8 cellular contexts compared by ENCODE assay signal in genomic region chr5:59040007-59040803, GRCh38.
DNase-seq lines count a peak whose midpoint lies in the region; ATAC-seq and TF ChIP-seq lines count a peak whose summit lies in the region.

No MANE protein-coding gene starts in this region.

- H3K36me3 ChIP-seq in testis (ENCODE audit: low read depth, missing control alignments), result no peaks in the 10 kb centered on the region

- H3K4me1 ChIP-seq in testis, result no peaks in the 10 kb centered on the region

- no peak for TF ChIP-seq CTCF in testis (IDR thresholded peaks at IDR 0.05)

- no peak for ATAC-seq in activated naive CD8-positive, alpha-beta T cell treated with anti-CD3 and anti-CD28 coated beads, Interleukin-2, amount 10 ng/mL, durations not matched to agents 7 days and 5 days (ENCODE audit: low read depth)
- no peak for ATAC-seq in HG02588 (IDR thresholded peaks at IDR 0.05; ENCODE audit: unreplicated experiment)

- 22 to 28% methylated on average over 13 to 14 of the region's 14 CpGs for WGBS in testis, 2 donors

- H3K9me3 Mint-ChIP-seq in activated CD4-positive, alpha-beta T cell treated with anti-CD3 and anti-CD28 coated beads, Interleukin-2, amount 10 ng/mL, durations not matched to agents 7 days and 5 days, result peaks cover 3% of the 10 kb centered on the region
- no peaks in the 10 kb centered on the region for H3K9me3 Mint-ChIP-seq in activated naive CD8-positive, alpha-beta T cell treated with anti-CD3 and anti-CD28 coated beads, Interleukin-2, amount 10 ng/mL, durations not matched to agents 7 days and 5 days

- intact Hi-C loops in testis (cut with DNase I; ENCODE audit: low total_unique reads), result no loop called here

- H3K36me3 Mint-ChIP-seq in activated CD4-positive, alpha-beta T cell treated with anti-CD3 and anti-CD28 coated beads, Interleukin-2, amount 10 ng/mL, durations not matched to agents 7 days and 5 days (ENCODE audit: low read depth), result peaks cover 35% of the 10 kb centered on the region
- H3K36me3 Mint-ChIP-seq in activated naive CD8-positive, alpha-beta T cell treated with anti-CD3 and anti-CD28 coated beads, Interleukin-2, amount 10 ng/mL, durations not matched to agents 7 days and 5 days, result peaks cover 24% of the 10 kb centered on the region

- H3K9me3 ChIP-seq in testis, result no peaks in the 10 kb centered on the region

- no peak for DNase-seq in activated CD4-positive, alpha-beta T cell treated with anti-CD3 and anti-CD28 coated beads, Interleukin-2, amount 10 ng/mL, durations not matched to agents 7 days and 5 days
- no peak for DNase-seq in activated CD4-positive, alpha-beta T cell treated with anti-CD3 and anti-CD28 coated beads for 48 hours
- no peak for DNase-seq in activated naive CD8-positive, alpha-beta T cell treated with anti-CD3 and anti-CD28 coated beads, Interleukin-2, amount 10 ng/mL, durations not matched to agents 7 days and 5 days
- DNase-seq in iris pigment epithelial cell (ENCODE audit: low read depth) (peak; percentile 89), testis (no peak), NCI-H2227 (lab: John Stamatoyannopoulos, UW; ENCODE audit: unreplicated experiment) (no peak), anterior cingulate cortex (lab: John Stamatoyannopoulos, UW) (no peak)

- CTCF ChIA-PET in activated CD4-positive, alpha-beta T cell treated with anti-CD3 and anti-CD28 coated beads, Interleukin-2, amount 10 ng/mL, durations not matched to agents 7 days and 5 days (lab: Charles Lee), result interaction anchor here (0.9 to 3.5 kb wide), 5 partner anchors 15 to 154 kb away, joined by 3 to 12 read pairs (median 5); no protein-coding TSS in a partner anchor

- H3K27ac ChIP-seq in testis, result peak overlapping the region in 1 of 2 donors; percentile 39

- no peak for TF ChIP-seq POLR2A in testis (IDR thresholded peaks at IDR 0.05)

- no peaks in the 10 kb centered on the region for H3K27me3 ChIP-seq in testis

- peaks cover 36% of the 10 kb centered on the region for H3K4me1 Mint-ChIP-seq in activated CD4-positive, alpha-beta T cell treated with anti-CD3 and anti-CD28 coated beads, Interleukin-2, amount 10 ng/mL, durations not matched to agents 7 days and 5 days
- peaks cover 27% of the 10 kb centered on the region for H3K4me1 Mint-ChIP-seq in activated naive CD8-positive, alpha-beta T cell treated with anti-CD3 and anti-CD28 coated beads, Interleukin-2, amount 10 ng/mL, durations not matched to agents 7 days and 5 days

- H3K27ac Mint-ChIP-seq in activated CD4-positive, alpha-beta T cell treated with anti-CD3 and anti-CD28 coated beads, Interleukin-2, amount 10 ng/mL, durations not matched to agents 7 days and 5 days, result peak overlapping the region; percentile 99
- H3K27ac Mint-ChIP-seq in activated naive CD8-positive, alpha-beta T cell treated with anti-CD3 and anti-CD28 coated beads, Interleukin-2, amount 10 ng/mL, durations not matched to agents 7 days and 5 days, result peak overlapping the region; percentile 98

- peak overlapping the region; percentile 84 for H3K4me3 Mint-ChIP-seq in activated CD4-positive, alpha-beta T cell treated with anti-CD3 and anti-CD28 coated beads, Interleukin-2, amount 10 ng/mL, durations not matched to agents 7 days and 5 days
- H3K4me3 Mint-ChIP-seq in activated naive CD8-positive, alpha-beta T cell treated with anti-CD3 and anti-CD28 coated beads, Interleukin-2, amount 10 ng/mL, durations not matched to agents 7 days and 5 days, result peak overlapping the region; percentile 90

- peak overlapping the region; percentile 50 to 75 for H3K4me3 ChIP-seq in testis

- POLR2A ChIA-PET in activated CD4-positive, alpha-beta T cell treated with anti-CD3 and anti-CD28 coated beads, Interleukin-2, amount 10 ng/mL, durations not matched to agents 7 days and 5 days (lab: Charles Lee), result interaction anchor here (1.5 kb wide), 1 partner anchor 84 kb away, joined by 10 read pairs; no protein-coding TSS in a partner anchor
- POLR2A ChIA-PET in activated naive CD8-positive, alpha-beta T cell treated with anti-CD3 and anti-CD28 coated beads, Interleukin-2, amount 10 ng/mL, durations not matched to agents 7 days and 5 days (lab: Charles Lee), result interaction anchor here (0.6 to 2.3 kb wide), 9 partner anchors 55 to 138 kb away, joined by 3 to 68 read pairs (median 7); no protein-coding TSS in a partner anchor

- H3K27me3 Mint-ChIP-seq in activated CD4-positive, alpha-beta T cell treated with anti-CD3 and anti-CD28 coated beads, Interleukin-2, amount 10 ng/mL, durations not matched to agents 7 days and 5 days, result no peaks in the 10 kb centered on the region
- H3K27me3 Mint-ChIP-seq in activated naive CD8-positive, alpha-beta T cell treated with anti-CD3 and anti-CD28 coated beads, Interleukin-2, amount 10 ng/mL, durations not matched to agents 7 days and 5 days, result no peaks in the 10 kb centered on the region
